9 cellular contexts compared by ENCODE assay signal in genomic region chr1:168408531-168409242, GRCh38.
DNase-seq lines count a peak whose midpoint lies in the region; ATAC-seq, FAIRE-seq and TF ChIP-seq lines count a peak whose summit lies in the region.
"Had no signal": no experiment of that assay in that cellular context is flagged by ENCODE, and none has a peak within 500 bp of the region (broad histone marks: within the 10 kb centered on the region; RNA-seq: fewer than 3 reads in every experiment).

No MANE protein-coding gene starts in this region.

- no peaks in the 10 kb centered on the region; a peak in 1 of 5 replicates for H3K36me3 ChIP-seq in HepG2 (replicated peaks in 1 of 2; ENCODE audit: control insufficient read depth in 1 of 2, insufficient read depth in 2 of 2, low read length in 2 of 2)

- no TSS peak for BruUV-seq in HepG2 (replicated peaks; lab: Mats Ljungman, UMichigan)

- 77% methylated on average over 6 of the region's 6 CpGs for WGBS in HepG2 (ENCODE audit: low lambda C conversion rate)

- H4K20me1 ChIP-seq in HepG2 (ENCODE audit: insufficient read depth, low read length): no peaks in the 10 kb centered on the region

- H3K4me2 ChIP-seq in HepG2 (ENCODE audit: low read depth, low read length): no peak overlapping the region

- TF ChIP-seq POLR2A in HepG2 (IDR thresholded peaks at IDR 0.05; ENCODE audit: insufficient read depth in 1 of 2, low read depth in 2 of 2, low read length in 2 of 2): no peak

- DNase-seq in GM18507 (ENCODE audit: extremely low spot score, insufficient read length, low read depth) (peak; percentile 12), HT-29 (ENCODE audit: low spot score) (peak; percentile 67), activated T-cell treated with anti-CD3 and anti-CD28 coated beads for 24 hours (ENCODE audit: low read depth) (peak; percentile 75), HepG2 (ENCODE audit: low spot score) (peak; percentile 31), DMS79 (lab: John Stamatoyannopoulos, UW) (no peak), MV-4-11 (lab: John Stamatoyannopoulos, UW) (no peak), UCSD-AML1 (lab: John Stamatoyannopoulos, UW; ENCODE audit: unreplicated experiment) (no peak)

- no peak for TF ChIP-seq EP300 in HepG2 (IDR thresholded peaks at IDR 0.05; ENCODE audit: low read depth in 2 of 2, low read length in 2 of 2)
- TF ChIP-seq EP300 in HepG2 (CRISPR knock-in tag; IDR thresholded peaks at IDR 0.05; ENCODE audit: borderline replicate concordance): no peak

- H3K9ac ChIP-seq in HepG2 (ENCODE audit: insufficient read depth, low read depth, low read length): no peak overlapping the region

- no peaks in the 10 kb centered on the region for H3K27me3 ChIP-seq in HepG2 (ENCODE audit: control insufficient read depth in 1 of 2, insufficient read depth in 2 of 2, low read length in 2 of 2)

- in situ Hi-C loops in HepG2 (cut with HindIII; ENCODE audit: extremely low pct_ligation_motif_present, low pct_unique_long_range_greater_than_20kb): no loop called here

- intact Hi-C loops in HepG2 (cut with micrococcal nuclease; ENCODE audit: unreplicated experiment): no loop called here

- no peaks in the 10 kb centered on the region for H3K4me1 ChIP-seq in HepG2 (ENCODE audit: insufficient read depth, low read length)

- no peaks in the 10 kb centered on the region for H3K9me3 ChIP-seq in HepG2 (ENCODE audit: low read length)

- no peak overlapping the region for H2AFZ ChIP-seq in HepG2 (ENCODE audit: low read length)

- ATAC-seq in HepG2: no peak
- no peak for ATAC-seq in GM21515 (IDR thresholded peaks at IDR 0.05; ENCODE audit: unreplicated experiment)

- H3K4me3 ChIP-seq in HepG2 (replicated peaks in 1 of 3; ENCODE audit: insufficient read depth in 1 of 3, low read depth in 2 of 3, low read length in 3 of 3): no peak overlapping the region

- POLR2A ChIA-PET in HepG2 (lab: Yijun Ruan, JAX): interaction anchor here (1.2 kb wide), 1 partner anchor 54 kb away, joined by 4 read pairs; no protein-coding TSS in a partner anchor

- H3K79me2 ChIP-seq in HepG2 (ENCODE audit: insufficient read depth, low read length): peaks cover 7% of the 10 kb centered on the region

- FAIRE-seq in GM18507 (lab: Jason Lieb, UNC) (peak; percentile 62), HepG2 (lab: Jason Lieb, UNC) (no peak)
- FAIRE-seq: H1 had no signal

- no peak for TF ChIP-seq CTCF in HepG2 (CRISPR knock-in tag; IDR thresholded peaks at IDR 0.05)

- TF ChIP-seq RAD21 in HepG2 (CRISPR knock-in tag; IDR thresholded peaks at IDR 0.05): no peak

- H3K27ac ChIP-seq in HepG2 (ENCODE audit: extremely low read length, insufficient read depth, low read length): no peak overlapping the region

- CTCF ChIA-PET in HepG2 (lab: Yijun Ruan, JAX; ENCODE audit: low intra/inter-chr PET ratio, low total read pairs): no interaction called here

TF ChIP-seq in HepG2, 621 proteins besides CTCF, POLR2A, EP300 and RAD21 (continues in another document):
- TF ChIP-seq ZBTB40 (IDR thresholded peaks at IDR 0.05): peak; percentile 71
- TF ChIP-seq ZBTB40 (CRISPR knock-in tag; IDR thresholded peaks at IDR 0.05): peak; percentile 84; the same call in 1 of the 2 replicates
- no peak for TF ChIP-seq ZNF138 (CRISPR knock-in tag; IDR thresholded peaks at IDR 0.05; ENCODE audit: low read depth)
- TF ChIP-seq TMF1 (CRISPR knock-in tag; IDR thresholded peaks at IDR 0.05; ENCODE audit: low read depth): no peak
- no peak for TF ChIP-seq REXO4 (CRISPR knock-in tag; IDR thresholded peaks at IDR 0.05; ENCODE audit: borderline replicate concordance)
- no peak for TF ChIP-seq GMEB2 (CRISPR knock-in tag; IDR thresholded peaks at IDR 0.05; ENCODE audit: low read depth)
- no peak for TF ChIP-seq NR2F6 (IDR thresholded peaks at IDR 0.05)
- TF ChIP-seq NR2F6 (CRISPR knock-in tag; IDR thresholded peaks at IDR 0.05): no peak
- TF ChIP-seq PHF20 (CRISPR knock-in tag; IDR thresholded peaks at IDR 0.05): no peak
- TF ChIP-seq NR1H2 (CRISPR knock-in tag; IDR thresholded peaks at IDR 0.05; ENCODE audit: borderline replicate concordance, low read depth): no peak
- TF ChIP-seq SATB2 (CRISPR knock-in tag; IDR thresholded peaks at IDR 0.05): no peak
- TF ChIP-seq ZBTB7B (CRISPR knock-in tag; IDR thresholded peaks at IDR 0.05): no peak
- TF ChIP-seq ZBTB42 (CRISPR knock-in tag; IDR thresholded peaks at IDR 0.05): no peak
- TF ChIP-seq CREB1 (IDR thresholded peaks at IDR 0.05): peak; percentile 41; the same call in 1 of the 2 replicates
- no peak for TF ChIP-seq CREB1 (CRISPR knock-in tag; IDR thresholded peaks at IDR 0.05)
- no peak for TF ChIP-seq GFI1 (CRISPR knock-in tag; IDR thresholded peaks at IDR 0.05; ENCODE audit: borderline replicate concordance)
- TF ChIP-seq HCFC1 (IDR thresholded peaks at IDR 0.05; ENCODE audit: low read depth, low read length): no peak
- peak; percentile 78 for TF ChIP-seq FOSL2 (CRISPR knock-in tag; IDR thresholded peaks at IDR 0.05)
- no peak for TF ChIP-seq ZBTB7A (CRISPR knock-in tag; IDR thresholded peaks at IDR 0.05)
- no peak for TF ChIP-seq BHLHE40 (IDR thresholded peaks at IDR 0.05; ENCODE audit: low read length)
- TF ChIP-seq ZNF672 (CRISPR knock-in tag; IDR thresholded peaks at IDR 0.05): no peak
- no peak for TF ChIP-seq PAWR (CRISPR knock-in tag; IDR thresholded peaks at IDR 0.05; ENCODE audit: borderline replicate concordance)
- no peak for TF ChIP-seq ZNF44 (CRISPR knock-in tag; IDR thresholded peaks at IDR 0.05)
- no peak for TF ChIP-seq TARDBP (CRISPR knock-in tag; IDR thresholded peaks at IDR 0.05)

Comparison
In these comparisons a context has a peak if more than half of its experiments do, and no peak if none do; other contexts are left out.
1. DNase-seq: peak in GM18507 (single experiment), HT-29 (single experiment), activated T-cell treated with anti-CD3 and anti-CD28 coated beads for 24 hours (single experiment) and HepG2 (single experiment); none in DMS79 (single experiment), MV-4-11 (single experiment) and UCSD-AML1 (single experiment).